10 cellular contexts compared by ENCODE assay signal in genomic region chr17:27315322-27315721, GRCh38. TPM values are rescaled to one million over a fixed set of nuclear protein-coding genes. Genes with fewer than 3 reads are reported as not detected.
DNase-seq lines count a peak whose midpoint lies in the region; ATAC-seq and TF ChIP-seq lines count a peak whose summit lies in the region.
"Had no signal": no experiment of that assay in that cellular context is flagged by ENCODE, and none has a peak within 500 bp of the region (broad histone marks: within the 10 kb centered on the region; RNA-seq: fewer than 3 reads in every experiment).

No MANE protein-coding gene starts in this region.

- no peaks in the 10 kb centered on the region for H3K27me3 ChIP-seq in parathyroid adenoma (ENCODE audit: control insufficient read depth, insufficient read depth, low read length)

- no peaks in the 10 kb centered on the region for H3K79me2 ChIP-seq in parathyroid adenoma

- TF ChIP-seq CTCF in fibroblast of the aortic adventitia (IDR thresholded peaks at IDR 0.05; ENCODE audit: insufficient read depth, low read length) (no peak), parathyroid adenoma (IDR thresholded peaks at IDR 0.05) (no peak)

- peaks cover 53 to 63% of the 10 kb centered on the region in 2 donors for H3K36me3 Mint-ChIP-seq in stimulated activated naive B cell treated with anti-CD40 and anti-IgM and Interleukin-4, amounts not matched to agents 10 μg/mL and 1 μg/mL and 100 μg/mL, for 72 hours

- H3K4me1 ChIP-seq in parathyroid adenoma, result peaks cover 18% of the 10 kb centered on the region

- no peak overlapping the region for H3K4me2 ChIP-seq in parathyroid adenoma (ENCODE audit: low read length)

- H3K9me3 Mint-ChIP-seq in stimulated activated naive B cell treated with anti-CD40 and anti-IgM and Interleukin-4, amounts not matched to agents 10 μg/mL and 1 μg/mL and 100 μg/mL, for 72 hours, result no peaks in the 10 kb centered on the region

- no peaks in the 10 kb centered on the region for H3K27me3 Mint-ChIP-seq in stimulated activated naive B cell treated with anti-CD40 and anti-IgM and Interleukin-4, amounts not matched to agents 10 μg/mL and 1 μg/mL and 100 μg/mL, for 72 hours

- no peaks in the 10 kb centered on the region for H3K36me3 ChIP-seq in parathyroid adenoma (ENCODE audit: control insufficient read depth, insufficient read depth, low read length)

- no peak for ATAC-seq in GM19452 (IDR thresholded peaks at IDR 0.05; ENCODE audit: unreplicated experiment)
- ATAC-seq in stimulated activated naive B cell treated with anti-CD40 and anti-IgM and Interleukin-4, amounts not matched to agents 10 μg/mL and 1 μg/mL and 100 μg/mL, for 72 hours (replicated peaks), result no peak
- ATAC-seq: esophagus mucosa had no signal

- H3K27ac ChIP-seq in parathyroid adenoma, result peak overlapping the region; percentile 34
- H3K27ac ChIP-seq: HL-60 had no signal

- peaks cover 4 to 8% of the 10 kb centered on the region in 2 donors for H3K4me1 Mint-ChIP-seq in stimulated activated naive B cell treated with anti-CD40 and anti-IgM and Interleukin-4, amounts not matched to agents 10 μg/mL and 1 μg/mL and 100 μg/mL, for 72 hours

- H3K27ac Mint-ChIP-seq in stimulated activated naive B cell treated with anti-CD40 and anti-IgM and Interleukin-4, amounts not matched to agents 10 μg/mL and 1 μg/mL and 100 μg/mL, for 72 hours, result no peak overlapping the region

- H2AFZ ChIP-seq in parathyroid adenoma, result no peak overlapping the region

- no peak overlapping the region for H3K9ac ChIP-seq in parathyroid adenoma

- DNase-seq in D341Med (ENCODE audit: low spot score) (peak; percentile 55), NCI-H446 (lab: John Stamatoyannopoulos, UW) (peak; percentile 4 to 62), fibroblast of the aortic adventitia (ENCODE audit: low read depth) (peak; percentile 94), NCI-H526 treated with DMSO at 0.1 percent for 48 hours (lab: John Stamatoyannopoulos, UW) (no peak), GM19238 (ENCODE audit: insufficient read length, low spot score) (no peak)
- DNase-seq in stimulated activated naive B cell treated with anti-CD40 and anti-IgM and Interleukin-4, amounts not matched to agents 10 μg/mL and 1 μg/mL and 100 μg/mL, for 72 hours, result no peak

- H3K4me3 Mint-ChIP-seq in stimulated activated naive B cell treated with anti-CD40 and anti-IgM and Interleukin-4, amounts not matched to agents 10 μg/mL and 1 μg/mL and 100 μg/mL, for 72 hours, result no peak overlapping the region

- no peak overlapping the region for H3K4me3 ChIP-seq in fibroblast of the aortic adventitia (ENCODE audit: low read depth, low read length)
- no peak overlapping the region for H3K4me3 ChIP-seq in parathyroid adenoma (ENCODE audit: low read depth, low read length)

- no peaks in the 10 kb centered on the region for H3K9me3 ChIP-seq in parathyroid adenoma (ENCODE audit: control insufficient read depth, low read length)

RNA-seq across cellular contexts. Expression of gene WSB1, which starts 21.4 kb away (rescaled TPM):
- total RNA-seq in fibroblast of the aortic adventitia (ENCODE audit: low replicate concordance), result 99.0 and 177 TPM in 2 replicates

Comparison
In these comparisons a context has a peak if more than half of its experiments do, and no peak if none do; other contexts are left out.
1. DNase-seq: peak in D341Med (single experiment), NCI-H446 (2 of 2) and fibroblast of the aortic adventitia (single experiment); none in NCI-H526 treated with DMSO at 0.1 percent for 48 hours (single experiment), GM19238 (single experiment) and stimulated activated naive B cell treated with anti-CD40 and anti-IgM and Interleukin-4, amounts not matched to agents 10 μg/mL and 1 μg/mL and 100 μg/mL, for 72 hours (single experiment).